ENCODE assay signal across 9 cellular contexts in genomic region chr13:20903164-20903475, GRCh38. TPM values are rescaled to one million over a fixed set of nuclear protein-coding genes. Genes with fewer than 3 reads are reported as not detected.
DNase-seq lines count a peak whose midpoint lies in the region; ATAC-seq, FAIRE-seq and TF ChIP-seq lines count a peak whose summit lies in the region.
"Had no signal": no experiment of that assay in that cellular context is flagged by ENCODE, and none has a peak within 500 bp of the region (broad histone marks: within the 10 kb centered on the region; RNA-seq: fewer than 3 reads in every experiment).

No MANE protein-coding gene starts in this region.

- FAIRE-seq in D721Med (lab: Jason Lieb, UNC) = no peak
- FAIRE-seq: G401.6 had no signal

- intact Hi-C loops in heart right ventricle (cut with DNase I) (loop anchor here in 2 of 10 donors (5.0 kb wide), 1 partner anchor 51 kb away; no protein-coding TSS in a partner anchor), left ventricle myocardium superior (cut with micrococcal nuclease) (no loop called here), breast epithelium (cut with DNase I; ENCODE audit: low total_unique reads) (no loop called here), uterus (cut with DNase I; ENCODE audit: low total_unique reads) (no loop called here)

- TF ChIP-seq POLR2A in breast epithelium (IDR thresholded peaks at IDR 0.05) (no peak), uterus (IDR thresholded peaks at IDR 0.05) (no peak)

- DNase-seq in heart right ventricle (no peak), left ventricle myocardium superior (no peak), breast epithelium (ENCODE audit: low spot score in 2 of 2) (no peak), uterus (no peak), D721Med (ENCODE audit: insufficient read length, low spot score) (no peak), DMS79 treated with DMSO at 0.1 percent for 48 hours (lab: John Stamatoyannopoulos, UW) (no peak), NCI-H2081 (lab: John Stamatoyannopoulos, UW) (no peak)

- H3K27me3 ChIP-seq in heart right ventricle = no peaks in the 10 kb centered on the region
- no peaks in the 10 kb centered on the region for H3K27me3 ChIP-seq in breast epithelium
- H3K27me3 ChIP-seq in uterus = no peaks in the 10 kb centered on the region

- ATAC-seq in heart right ventricle = peak in 1 of 8 donors; percentile 42
- ATAC-seq in left ventricle myocardium superior = no peak

- no peak for TF ChIP-seq CTCF in heart right ventricle (IDR thresholded peaks at IDR 0.05)
- TF ChIP-seq CTCF in breast epithelium (IDR thresholded peaks at IDR 0.05) = no peak
- TF ChIP-seq CTCF in uterus (IDR thresholded peaks at IDR 0.05) = no peak
- TF ChIP-seq CTCF in D721Med (IDR thresholded peaks at IDR 0.05; ENCODE audit: insufficient read depth, missing control alignments) = no peak

- H3K27ac ChIP-seq in heart right ventricle (peak overlapping the region; percentile 70 to 97 (median 94)), breast epithelium (peak overlapping the region; percentile 94 to 96), mesodermal cell (ENCODE audit: low read depth, low read length, severe bottlenecking) (peak overlapping the region; percentile 92), uterus (peak overlapping the region; percentile 92)

- H3K4me1 ChIP-seq in heart right ventricle (peaks cover 0 to 30% (median 23%) of the 10 kb centered on the region in 9 donors), breast epithelium (peaks cover 0 to 3% of the 10 kb centered on the region in 2 donors), mesodermal cell (ENCODE audit: control insufficient read depth, insufficient read depth, low read length, poor library complexity, severe bottlenecking) (no peaks in the 10 kb centered on the region), uterus (no peaks in the 10 kb centered on the region)

- 17 to 21% methylated on average over 14 of the region's 14 CpGs for WGBS in heart right ventricle, 2 donors
- 12 to 37% methylated on average over 9 to 14 of the region's 14 CpGs for WGBS in mesodermal cell (ENCODE audit: insufficient coverage in 2 of 2), 2 experiments

- H3K9me3 ChIP-seq in heart right ventricle (no peaks in the 10 kb centered on the region), breast epithelium (no peaks in the 10 kb centered on the region), mesodermal cell (ENCODE audit: control insufficient read depth, low read length) (no peaks in the 10 kb centered on the region), uterus (no peaks in the 10 kb centered on the region)

- H3K36me3 ChIP-seq in heart right ventricle = peaks cover 0 to 25% (median 5%) of the 10 kb centered on the region in 9 donors
- no peaks in the 10 kb centered on the region for H3K36me3 ChIP-seq in breast epithelium
- H3K36me3 ChIP-seq in mesodermal cell (ENCODE audit: control insufficient read depth, insufficient read depth, low read length) = peaks cover 12% of the 10 kb centered on the region
- H3K36me3 ChIP-seq in uterus = no peaks in the 10 kb centered on the region

- H3K4me3 ChIP-seq in heart right ventricle (peak overlapping the region; percentile 68 to 100 (median 96)), breast epithelium (peak overlapping the region; percentile 67 to 97 (median 78)), mesodermal cell (ENCODE audit: extremely low read depth, insufficient read depth, low read length, poor library complexity, severe bottlenecking) (peak overlapping the region; percentile 98), uterus (peak overlapping the region; percentile 79 to 99)

RNA-seq across cellular contexts. Expression of gene XPO4, which starts 0.6 kb away (rescaled TPM):
- 10 to 100 TPM; 13.6 to 68.1 (median 38.7) TPM for total RNA-seq in heart right ventricle
- 1 to 10 TPM; 3.5 to 5.7 TPM for polyA plus RNA-seq in heart right ventricle
- total RNA-seq in left ventricle myocardium superior = 32.9 TPM
- 10 to 100 TPM; 17.1 to 24.6 (median 17.7) TPM for total RNA-seq in breast epithelium
- 12.9 TPM for polyA plus RNA-seq in mesodermal cell (2013, experiment 1 of 2)
- polyA plus RNA-seq in mesodermal cell (2013, experiment 2 of 2) = 12.3 TPM
- 10 to 100 TPM in 2 of 4 donors, 1 to 10 TPM in 2; 4.9 to 35.4 (median 13.3) TPM for total RNA-seq in uterus
